Comparison of ENCODE assay signal across 9 cellular contexts in the genomic region with DNA sequence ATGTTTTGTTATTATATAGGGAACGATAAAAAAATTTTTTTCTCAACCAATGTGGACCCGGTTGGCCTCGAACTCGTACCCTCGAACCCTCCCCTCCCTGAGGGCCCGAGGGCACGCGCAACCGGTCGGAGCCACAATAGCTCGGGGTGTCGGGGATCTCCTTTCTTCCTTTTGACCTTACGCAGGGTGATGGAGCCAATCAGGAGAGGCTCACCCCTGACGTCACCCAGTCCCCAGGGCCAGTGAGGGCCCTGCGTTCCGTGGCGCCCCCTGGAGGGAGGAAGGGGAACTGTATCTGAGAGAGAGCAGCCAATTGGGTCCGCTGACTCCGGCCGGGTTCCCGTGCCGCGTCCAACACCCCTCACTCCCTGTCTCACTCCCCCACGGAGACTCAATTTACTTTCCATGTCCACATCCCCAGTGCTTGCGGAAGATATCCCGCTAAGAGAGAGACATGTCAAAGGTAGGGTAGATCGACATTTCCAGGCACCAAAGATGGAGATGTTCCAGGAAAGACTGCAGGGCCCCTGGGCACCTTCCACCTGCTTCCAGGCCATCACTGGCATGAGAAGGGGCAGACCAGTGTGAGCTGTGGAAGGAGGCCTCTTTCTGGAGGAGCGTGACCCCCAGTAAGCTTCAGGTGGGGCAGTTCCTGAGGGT. TPM values are rescaled to one million over a fixed set of nuclear protein-coding genes. Genes with fewer than 3 reads are reported as not detected.
DNase-seq lines count a peak whose midpoint lies in the region; ATAC-seq and TF ChIP-seq lines count a peak whose summit lies in the region.
"Not testable (repeated sequence)": the region's sequence is repeated elsewhere in the genome, so short reads cannot be mapped to it uniquely, and the experiment has no call there.
"Had no signal": no experiment of that assay in that cellular context is flagged by ENCODE, and none has a peak within 500 bp of the region (broad histone marks: within the 10 kb centered on the region; RNA-seq: fewer than 3 reads in every experiment).

A gene (plus strand): TSS at position 249 of the 660 bp plus-strand sequence. CDS start 206 bp downstream, at position 455.

- peak; percentile 36 for ATAC-seq in central memory CD8-positive, alpha-beta T cell (replicated peaks; ENCODE audit: extremely low read depth, poor library complexity, severe bottlenecking)

- H3K4me3 ChIP-seq in AG10803 (ENCODE audit: low read length), result not testable (repeated sequence)

- H3K36me3 Mint-ChIP-seq in central memory CD8-positive, alpha-beta T cell (ENCODE audit: insufficient read depth); immature natural killer cell: not testable (repeated sequence)

- not testable (repeated sequence) for H3K9me3 Mint-ChIP-seq in central memory CD8-positive, alpha-beta T cell; immature natural killer cell

- not testable (repeated sequence) for H3K4me1 Mint-ChIP-seq in central memory CD8-positive, alpha-beta T cell; immature natural killer cell

- TF ChIP-seq CTCF in AG10803 (conservative IDR thresholded peaks at IDR 0.05; ENCODE audit: low read length) (peak; percentile 17), GM13977 (IDR thresholded peaks at IDR 0.05; ENCODE audit: extremely low read depth, insufficient read depth, missing control alignments) (peak; percentile 44)

- not testable (repeated sequence) for DNase-seq in AG10803 (ENCODE audit: low read depth)
- DNase-seq in GM13977 (ENCODE audit: low spot score) (peak; percentile 64), NCI-H1694 treated with DMSO at 0.1 percent for 48 hours (lab: John Stamatoyannopoulos, UW) (peak; percentile 88), T follicular helper cell (ENCODE audit: low read depth) (peak; percentile 30), activated T-cell treated with anti-CD3 and anti-CD28 coated beads for 4 hours (peak; percentile 23), immature natural killer cell (peak; percentile 25 to 39 (median 31))
- peak in 1 of 2 donors; percentile 31 for DNase-seq in central memory CD8-positive, alpha-beta T cell (ENCODE audit: low spot score in 2 of 2)
- DNase-seq in stimulated activated CD4-positive, alpha-beta T cell treated with anti-CD3 and anti-CD28 coated beads, Interleukin-2, amount 100 ng/mL, for 24 hours, result peak; percentile 58 to 81

- H3K4me3 Mint-ChIP-seq in central memory CD8-positive, alpha-beta T cell; immature natural killer cell: not testable (repeated sequence)

- peak within 1 kb of the TSS; percentile 67 for H3K27ac Mint-ChIP-seq in central memory CD8-positive, alpha-beta T cell (ENCODE audit: low read depth)
- peak within 1 kb of the TSS in 1 of 6 donors; percentile 4 for H3K27ac Mint-ChIP-seq in immature natural killer cell

- not testable (repeated sequence) for H3K27me3 Mint-ChIP-seq in central memory CD8-positive, alpha-beta T cell; immature natural killer cell (ENCODE audit: low read depth in 3 of 3)

- in situ Hi-C loops in GM13977 (cut with MboI; ENCODE audit: low pct_unique_long_range_greater_than_20kb, low sequenced_read_pairs, unreplicated experiment), result not testable (repeated sequence)

RNA-seq across cellular contexts. Expression of the gene that starts here (rescaled TPM):
- not detected for polyA plus RNA-seq in immature natural killer cell
- polyA plus RNA-seq: stomach had no signal

Comparison
In these comparisons a context has a peak if more than half of its experiments do, and no peak if none do; other contexts are left out.
1. Peak in DNase-seq in immature natural killer cell; RNA of the gene not detected or under 1 TPM.